In the genomic region with DNA sequence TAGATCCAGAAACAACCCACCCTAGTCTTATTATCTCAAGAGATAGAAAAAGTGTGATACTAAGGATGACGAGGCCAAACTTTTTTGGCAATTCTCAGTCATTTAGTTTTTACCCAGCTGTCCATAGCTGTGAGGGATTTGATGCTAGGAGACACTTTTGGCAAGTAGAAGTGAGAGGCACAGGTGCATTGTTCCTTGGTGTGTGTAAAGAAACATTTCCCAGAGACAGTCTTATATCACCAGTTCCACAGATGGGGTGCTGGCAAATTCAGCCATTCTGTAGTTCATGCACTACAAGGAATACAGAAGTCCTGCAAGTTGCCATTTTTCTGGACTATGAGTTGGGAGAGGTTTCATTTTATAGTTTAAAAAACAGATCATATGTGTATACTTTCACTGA, we compare ENCODE assay signal across 3 cellular contexts.
"Had no signal": no experiment of that assay in that cellular context is flagged by ENCODE, and none has a peak within 500 bp of the region (broad histone marks: within the 10 kb centered on the region; RNA-seq: fewer than 3 reads in every experiment).

No MANE protein-coding gene starts in this region.

- DNase-seq: GDM1, GF-D8 had no signal

- ATAC-seq: GM12878 had no signal
